ENCODE assay signal across 1 cellular context in the genomic region with DNA sequence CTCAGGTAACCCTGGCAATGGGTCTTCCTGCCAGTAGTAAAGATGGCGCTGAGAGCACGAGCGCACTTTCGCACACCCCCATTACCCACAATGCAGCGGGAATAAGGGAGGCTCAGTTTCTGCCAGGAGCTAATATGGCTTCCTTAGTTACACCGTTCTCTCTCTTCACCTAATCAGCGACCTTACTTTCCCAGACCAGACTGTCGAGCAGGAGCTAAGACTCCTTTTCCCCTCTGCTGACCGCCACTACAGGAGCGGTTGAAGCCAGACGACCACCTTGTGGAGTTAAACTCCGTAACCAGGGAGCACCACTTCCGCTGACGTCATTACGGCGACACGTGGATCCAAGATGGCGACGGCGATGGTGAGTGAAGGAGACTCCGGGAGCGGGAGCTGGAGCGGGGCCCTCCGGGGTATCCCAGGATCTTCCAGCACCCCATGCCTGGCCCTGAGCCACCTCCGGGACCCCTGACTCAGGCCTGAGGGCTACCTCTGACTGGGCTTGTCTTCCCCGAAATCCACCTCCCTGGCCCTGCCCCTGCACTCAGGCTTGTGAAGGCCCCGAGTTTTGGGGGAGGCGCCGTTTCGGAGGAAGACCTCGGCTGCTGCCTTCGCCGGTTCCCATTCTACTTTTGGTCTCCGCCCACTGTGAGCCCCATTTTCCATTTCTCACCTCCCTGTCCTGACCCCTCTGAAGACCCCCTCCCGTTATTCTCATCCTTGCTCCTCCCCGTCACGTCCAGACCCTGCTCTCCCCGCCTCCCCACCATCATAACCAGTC.
TF ChIP-seq lines count a peak whose summit lies in the region.

A gene with protein sequence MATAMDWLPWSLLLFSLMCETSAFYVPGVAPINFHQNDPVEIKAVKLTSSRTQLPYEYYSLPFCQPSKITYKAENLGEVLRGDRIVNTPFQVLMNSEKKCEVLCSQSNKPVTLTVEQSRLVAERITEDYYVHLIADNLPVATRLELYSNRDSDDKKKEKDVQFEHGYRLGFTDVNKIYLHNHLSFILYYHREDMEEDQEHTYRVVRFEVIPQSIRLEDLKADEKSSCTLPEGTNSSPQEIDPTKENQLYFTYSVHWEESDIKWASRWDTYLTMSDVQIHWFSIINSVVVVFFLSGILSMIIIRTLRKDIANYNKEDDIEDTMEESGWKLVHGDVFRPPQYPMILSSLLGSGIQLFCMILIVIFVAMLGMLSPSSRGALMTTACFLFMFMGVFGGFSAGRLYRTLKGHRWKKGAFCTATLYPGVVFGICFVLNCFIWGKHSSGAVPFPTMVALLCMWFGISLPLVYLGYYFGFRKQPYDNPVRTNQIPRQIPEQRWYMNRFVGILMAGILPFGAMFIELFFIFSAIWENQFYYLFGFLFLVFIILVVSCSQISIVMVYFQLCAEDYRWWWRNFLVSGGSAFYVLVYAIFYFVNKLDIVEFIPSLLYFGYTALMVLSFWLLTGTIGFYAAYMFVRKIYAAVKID (plus strand): TSS at position 323 of the 781 bp plus-strand sequence. CDS start 27 bp downstream, at position 350.

TF ChIP-seq in HepG2, 621 proteins besides CTCF, POLR2A, EP300 and RAD21 (continued from another document and continues in another):
- TF ChIP-seq, protein P1, sequence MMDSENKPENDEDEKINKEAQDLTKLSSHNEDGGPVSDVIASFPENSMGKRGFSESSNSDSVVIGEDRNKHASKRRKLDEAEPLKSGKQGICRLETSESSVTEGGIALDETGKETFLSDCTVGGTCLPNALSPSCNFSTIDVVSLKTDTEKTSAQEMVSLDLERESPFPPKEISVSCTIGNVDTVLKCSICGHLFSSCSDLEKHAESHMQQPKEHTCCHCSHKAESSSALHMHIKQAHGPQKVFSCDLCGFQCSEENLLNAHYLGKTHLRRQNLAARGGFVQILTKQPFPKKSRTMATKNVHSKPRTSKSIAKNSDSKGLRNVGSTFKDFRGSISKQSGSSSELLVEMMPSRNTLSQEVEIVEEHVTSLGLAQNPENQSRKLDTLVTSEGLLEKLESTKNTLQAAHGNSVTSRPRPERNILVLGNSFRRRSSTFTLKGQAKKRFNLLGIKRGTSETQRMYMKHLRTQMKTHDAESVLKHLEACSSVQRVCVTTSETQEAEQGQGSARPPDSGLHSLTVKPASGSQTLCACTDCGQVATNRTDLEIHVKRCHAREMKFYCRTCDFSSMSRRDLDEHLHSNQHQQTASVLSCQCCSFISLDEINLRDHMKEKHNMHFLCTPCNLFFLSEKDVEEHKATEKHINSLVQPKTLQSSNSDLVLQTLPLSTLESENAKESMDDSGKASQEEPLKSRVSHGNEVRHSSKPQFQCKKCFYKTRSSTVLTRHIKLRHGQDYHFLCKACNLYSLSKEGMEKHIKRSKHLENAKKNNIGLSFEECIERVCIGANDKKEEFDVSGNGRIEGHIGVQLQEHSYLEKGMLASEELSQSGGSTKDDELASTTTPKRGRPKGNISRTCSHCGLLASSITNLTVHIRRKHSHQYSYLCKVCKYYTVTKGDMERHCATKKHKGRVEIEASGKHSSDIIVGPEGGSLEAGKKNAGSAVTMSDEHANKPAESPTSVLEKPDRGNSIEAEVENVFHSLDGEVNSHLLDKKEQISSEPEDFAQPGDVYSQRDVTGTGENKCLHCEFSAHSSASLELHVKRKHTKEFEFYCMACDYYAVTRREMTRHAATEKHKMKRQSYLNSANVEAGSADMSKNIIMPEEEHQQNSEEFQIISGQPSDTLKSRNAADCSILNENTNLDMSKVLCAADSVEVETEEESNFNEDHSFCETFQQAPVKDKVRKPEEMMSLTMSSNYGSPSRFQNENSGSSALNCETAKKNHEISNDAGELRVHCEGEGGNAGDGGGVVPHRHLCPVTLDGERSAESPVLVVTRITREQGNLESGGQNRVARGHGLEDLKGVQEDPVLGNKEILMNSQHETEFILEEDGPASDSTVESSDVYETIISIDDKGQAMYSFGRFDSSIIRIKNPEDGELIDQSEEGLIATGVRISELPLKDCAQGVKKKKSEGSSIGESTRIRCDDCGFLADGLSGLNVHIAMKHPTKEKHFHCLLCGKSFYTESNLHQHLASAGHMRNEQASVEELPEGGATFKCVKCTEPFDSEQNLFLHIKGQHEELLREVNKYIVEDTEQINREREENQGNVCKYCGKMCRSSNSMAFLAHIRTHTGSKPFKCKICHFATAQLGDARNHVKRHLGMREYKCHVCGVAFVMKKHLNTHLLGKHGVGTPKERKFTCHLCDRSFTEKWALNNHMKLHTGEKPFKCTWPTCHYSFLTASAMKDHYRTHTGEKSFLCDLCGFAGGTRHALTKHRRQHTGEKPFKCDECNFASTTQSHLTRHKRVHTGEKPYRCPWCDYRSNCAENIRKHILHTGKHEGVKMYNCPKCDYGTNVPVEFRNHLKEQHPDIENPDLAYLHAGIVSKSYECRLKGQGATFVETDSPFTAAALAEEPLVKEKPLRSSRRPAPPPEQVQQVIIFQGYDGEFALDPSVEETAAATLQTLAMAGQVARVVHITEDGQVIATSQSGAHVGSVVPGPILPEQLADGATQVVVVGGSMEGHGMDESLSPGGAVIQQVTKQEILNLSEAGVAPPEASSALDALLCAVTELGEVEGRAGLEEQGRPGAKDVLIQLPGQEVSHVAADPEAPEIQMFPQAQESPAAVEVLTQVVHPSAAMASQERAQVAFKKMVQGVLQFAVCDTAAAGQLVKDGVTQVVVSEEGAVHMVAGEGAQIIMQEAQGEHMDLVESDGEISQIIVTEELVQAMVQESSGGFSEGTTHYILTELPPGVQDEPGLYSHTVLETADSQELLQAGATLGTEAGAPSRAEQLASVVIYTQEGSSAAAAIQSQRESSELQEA (CRISPR knock-in tag; IDR thresholded peaks at IDR 0.05; ENCODE audit: not compliant biosample characterization), result peak; percentile 98
- TF ChIP-seq ZNF761 (CRISPR knock-in tag; conservative IDR thresholded peaks at IDR 0.05), result no peak; the same call in 1 of the 2 replicates
- TF ChIP-seq, protein P2, sequence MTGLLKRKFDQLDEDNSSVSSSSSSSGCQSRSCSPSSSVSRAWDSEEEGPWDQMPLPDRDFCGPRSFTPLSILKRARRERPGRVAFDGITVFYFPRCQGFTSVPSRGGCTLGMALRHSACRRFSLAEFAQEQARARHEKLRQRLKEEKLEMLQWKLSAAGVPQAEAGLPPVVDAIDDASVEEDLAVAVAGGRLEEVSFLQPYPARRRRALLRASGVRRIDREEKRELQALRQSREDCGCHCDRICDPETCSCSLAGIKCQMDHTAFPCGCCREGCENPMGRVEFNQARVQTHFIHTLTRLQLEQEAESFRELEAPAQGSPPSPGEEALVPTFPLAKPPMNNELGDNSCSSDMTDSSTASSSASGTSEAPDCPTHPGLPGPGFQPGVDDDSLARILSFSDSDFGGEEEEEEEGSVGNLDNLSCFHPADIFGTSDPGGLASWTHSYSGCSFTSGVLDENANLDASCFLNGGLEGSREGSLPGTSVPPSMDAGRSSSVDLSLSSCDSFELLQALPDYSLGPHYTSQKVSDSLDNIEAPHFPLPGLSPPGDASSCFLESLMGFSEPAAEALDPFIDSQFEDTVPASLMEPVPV (CRISPR knock-in tag; IDR thresholded peaks at IDR 0.05), result peak; percentile 34; the same call in 1 of the 2 replicates
- TF ChIP-seq ZNF33B (CRISPR knock-in tag; IDR thresholded peaks at IDR 0.05), result peak; percentile 93; the same call in 1 of the 2 replicates
- peak; percentile 85; the same call in 1 of the 2 replicates for TF ChIP-seq ZBTB8A (CRISPR knock-in tag; IDR thresholded peaks at IDR 0.05; ENCODE audit: borderline replicate concordance, low read depth)
- TF ChIP-seq HDAC2 (CRISPR knock-in tag; IDR thresholded peaks at IDR 0.05), result peak; percentile 91
- TF ChIP-seq KDM4B (CRISPR knock-in tag; IDR thresholded peaks at IDR 0.05), result peak; percentile 80; the same call in 1 of the 2 replicates
- peak; percentile 96 for TF ChIP-seq JUN (CRISPR knock-in tag; IDR thresholded peaks at IDR 0.05)
- TF ChIP-seq, protein P3, sequence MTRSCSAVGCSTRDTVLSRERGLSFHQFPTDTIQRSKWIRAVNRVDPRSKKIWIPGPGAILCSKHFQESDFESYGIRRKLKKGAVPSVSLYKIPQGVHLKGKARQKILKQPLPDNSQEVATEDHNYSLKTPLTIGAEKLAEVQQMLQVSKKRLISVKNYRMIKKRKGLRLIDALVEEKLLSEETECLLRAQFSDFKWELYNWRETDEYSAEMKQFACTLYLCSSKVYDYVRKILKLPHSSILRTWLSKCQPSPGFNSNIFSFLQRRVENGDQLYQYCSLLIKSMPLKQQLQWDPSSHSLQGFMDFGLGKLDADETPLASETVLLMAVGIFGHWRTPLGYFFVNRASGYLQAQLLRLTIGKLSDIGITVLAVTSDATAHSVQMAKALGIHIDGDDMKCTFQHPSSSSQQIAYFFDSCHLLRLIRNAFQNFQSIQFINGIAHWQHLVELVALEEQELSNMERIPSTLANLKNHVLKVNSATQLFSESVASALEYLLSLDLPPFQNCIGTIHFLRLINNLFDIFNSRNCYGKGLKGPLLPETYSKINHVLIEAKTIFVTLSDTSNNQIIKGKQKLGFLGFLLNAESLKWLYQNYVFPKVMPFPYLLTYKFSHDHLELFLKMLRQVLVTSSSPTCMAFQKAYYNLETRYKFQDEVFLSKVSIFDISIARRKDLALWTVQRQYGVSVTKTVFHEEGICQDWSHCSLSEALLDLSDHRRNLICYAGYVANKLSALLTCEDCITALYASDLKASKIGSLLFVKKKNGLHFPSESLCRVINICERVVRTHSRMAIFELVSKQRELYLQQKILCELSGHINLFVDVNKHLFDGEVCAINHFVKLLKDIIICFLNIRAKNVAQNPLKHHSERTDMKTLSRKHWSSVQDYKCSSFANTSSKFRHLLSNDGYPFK (CRISPR knock-in tag; IDR thresholded peaks at IDR 0.05; ENCODE audit: borderline replicate concordance), result peak; percentile 98
- peak; percentile 43 for TF ChIP-seq TEAD2 (CRISPR knock-in tag; IDR thresholded peaks at IDR 0.05)
- TF ChIP-seq JUNB (CRISPR knock-in tag; IDR thresholded peaks at IDR 0.05; ENCODE audit: borderline replicate concordance), result no peak
- TF ChIP-seq ARID2 (CRISPR knock-in tag; IDR thresholded peaks at IDR 0.05; ENCODE audit: borderline replicate concordance), result no peak
- TF ChIP-seq SMYD3 (CRISPR knock-in tag; IDR thresholded peaks at IDR 0.05), result no peak
- TF ChIP-seq MZF1 (CRISPR knock-in tag; IDR thresholded peaks at IDR 0.05; ENCODE audit: borderline replicate concordance), result peak; percentile 43; the same call in 1 of the 2 replicates
- TF ChIP-seq GATAD1 (CRISPR knock-in tag; IDR thresholded peaks at IDR 0.05), result peak; percentile 96
- TF ChIP-seq ASH2L (IDR thresholded peaks at IDR 0.05; ENCODE audit: insufficient read length, low read depth, low read length), result peak; percentile 99
- peak; percentile 93 for TF ChIP-seq ZNF670 (CRISPR knock-in tag; IDR thresholded peaks at IDR 0.05; ENCODE audit: borderline replicate concordance)
- peak; percentile 97 for TF ChIP-seq POGZ (CRISPR knock-in tag; IDR thresholded peaks at IDR 0.05)
- peak; percentile 79 for TF ChIP-seq KDM3A (CRISPR knock-in tag; IDR thresholded peaks at IDR 0.05; ENCODE audit: low read depth)
- TF ChIP-seq RCOR2 (CRISPR knock-in tag; IDR thresholded peaks at IDR 0.05), result no peak; the same call in 1 of the 2 replicates
- TF ChIP-seq NR2F2 (IDR thresholded peaks at IDR 0.05; ENCODE audit: borderline replicate concordance, low read depth), result peak; percentile 47; the same call in 1 of the 2 replicates
- peak; percentile 82 for TF ChIP-seq XRCC5 (optimal IDR thresholded peaks at IDR 0.05; ENCODE audit: low read length)
- TF ChIP-seq, protein P4, sequence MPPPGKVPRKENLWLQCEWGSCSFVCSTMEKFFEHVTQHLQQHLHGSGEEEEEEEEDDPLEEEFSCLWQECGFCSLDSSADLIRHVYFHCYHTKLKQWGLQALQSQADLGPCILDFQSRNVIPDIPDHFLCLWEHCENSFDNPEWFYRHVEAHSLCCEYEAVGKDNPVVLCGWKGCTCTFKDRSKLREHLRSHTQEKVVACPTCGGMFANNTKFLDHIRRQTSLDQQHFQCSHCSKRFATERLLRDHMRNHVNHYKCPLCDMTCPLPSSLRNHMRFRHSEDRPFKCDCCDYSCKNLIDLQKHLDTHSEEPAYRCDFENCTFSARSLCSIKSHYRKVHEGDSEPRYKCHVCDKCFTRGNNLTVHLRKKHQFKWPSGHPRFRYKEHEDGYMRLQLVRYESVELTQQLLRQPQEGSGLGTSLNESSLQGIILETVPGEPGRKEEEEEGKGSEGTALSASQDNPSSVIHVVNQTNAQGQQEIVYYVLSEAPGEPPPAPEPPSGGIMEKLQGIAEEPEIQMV (CRISPR knock-in tag; IDR thresholded peaks at IDR 0.05; ENCODE audit: low read depth), result peak; percentile 95
- no peak for TF ChIP-seq POLR2AphosphoS2 (IDR thresholded peaks at IDR 0.05; ENCODE audit: low read depth, low read length)
- TF ChIP-seq, protein P5, sequence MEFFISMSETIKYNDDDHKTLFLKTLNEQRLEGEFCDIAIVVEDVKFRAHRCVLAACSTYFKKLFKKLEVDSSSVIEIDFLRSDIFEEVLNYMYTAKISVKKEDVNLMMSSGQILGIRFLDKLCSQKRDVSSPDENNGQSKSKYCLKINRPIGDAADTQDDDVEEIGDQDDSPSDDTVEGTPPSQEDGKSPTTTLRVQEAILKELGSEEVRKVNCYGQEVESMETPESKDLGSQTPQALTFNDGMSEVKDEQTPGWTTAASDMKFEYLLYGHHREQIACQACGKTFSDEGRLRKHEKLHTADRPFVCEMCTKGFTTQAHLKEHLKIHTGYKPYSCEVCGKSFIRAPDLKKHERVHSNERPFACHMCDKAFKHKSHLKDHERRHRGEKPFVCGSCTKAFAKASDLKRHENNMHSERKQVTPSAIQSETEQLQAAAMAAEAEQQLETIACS (CRISPR knock-in tag; IDR thresholded peaks at IDR 0.05), result peak; percentile 63
